ENCODE assay signal across 17 cellular contexts in genomic region chr5:10801931-10802674, GRCh38. TPM values are rescaled to one million over a fixed set of nuclear protein-coding genes. Genes with fewer than 3 reads are reported as not detected.
DNase-seq lines count a peak whose midpoint lies in the region; ATAC-seq, FAIRE-seq and TF ChIP-seq lines count a peak whose summit lies in the region.
"Had no signal": no experiment of that assay in that cellular context is flagged by ENCODE, and none has a peak within 500 bp of the region (broad histone marks: within the 10 kb centered on the region; RNA-seq: fewer than 3 reads in every experiment).

No MANE protein-coding gene starts in this region.

- H3K4me2 ChIP-seq in H1 (ENCODE audit: insufficient read depth in 1 of 2, low read depth in 2 of 2, low read length in 2 of 2): no peak overlapping the region
- H3K4me2 ChIP-seq: BLaER1 had no signal

- CTCF ChIA-PET in H1 (lab: Charles Lee; ENCODE audit: partially characterized antibody): interaction anchor here (0.6 to 1.6 kb wide), 9 partner anchors 8 to 568 kb away, joined by 3 to 10 read pairs (median 4); no protein-coding TSS in a partner anchor

- H3K4me3 ChIP-seq in AG09309 (ENCODE audit: control insufficient read depth, low read depth, low read length) (no peak overlapping the region), NB4 (ENCODE audit: low read depth, low read length) (no peak overlapping the region), H1 (ENCODE audit: extremely low read depth in 1 of 4, insufficient read depth in 2 of 4, low read depth in 3 of 4, low read length in 4 of 4) (no peak overlapping the region; a peak in 1 of 8 replicates)
- H3K4me3 ChIP-seq: BLaER1, sigmoid colon had no signal

- WGBS in H1 (ENCODE audit: extremely low coverage in 1 of 2, insufficient coverage in 1 of 2, insufficient read length in 1 of 2, insufficient replicate concordance in 2 of 2, low coverage in 1 of 2, low lambda C conversion rate in 2 of 2, missing lambda C conversion rate in 1 of 2), 2 experiments: 70% methylated on average over 9 of the region's 9 CpGs; no CpG with 5 or more reads in 1 of the 2 experiments

- H3K23me2 ChIP-seq in H1 (ENCODE audit: low read depth, low read length): no peaks in the 10 kb centered on the region

- H3K4me1 ChIP-seq in H1 (replicated peaks in 1 of 4; ENCODE audit: control insufficient read depth in 3 of 4, insufficient read depth in 4 of 4, low read length in 3 of 4): no peaks in the 10 kb centered on the region; a peak in 2 of 7 replicates
- H3K4me1 ChIP-seq: sigmoid colon had no signal

- H3K9ac ChIP-seq in H1 (replicated peaks in 1 of 4; ENCODE audit: extremely low read depth in 1 of 4, low read depth in 3 of 4, low read length in 3 of 4): no peak overlapping the region
- H3K9ac ChIP-seq: BLaER1 had no signal

- peak; percentile 20 for TF ChIP-seq CTCF in AG09309 (IDR thresholded peaks at IDR 0.05; ENCODE audit: control insufficient read depth, insufficient read depth, low read depth, low read length, missing control alignments)
- TF ChIP-seq CTCF in NB4 (IDR thresholded peaks at IDR 0.05; ENCODE audit: low read depth, low read length): no peak
- TF ChIP-seq CTCF in H1 (IDR thresholded peaks at IDR 0.05; ENCODE audit: control extremely low read depth in 1 of 3, insufficient read depth in 1 of 3, low read depth in 1 of 3, low read length in 3 of 3): peak in 1 of 3 experiments; percentile 33; a peak in 1 of 4 replicates
- TF ChIP-seq CTCF in GM13977 (IDR thresholded peaks at IDR 0.05; ENCODE audit: extremely low read depth, insufficient read depth, missing control alignments): no peak

- no peak overlapping the region for H3K14ac ChIP-seq in H1 (ENCODE audit: insufficient read length)

- POLR2A ChIA-PET in H1 (lab: Charles Lee; ENCODE audit: partially characterized antibody): interaction anchor here (0.7 kb wide), 1 partner anchor 45 kb away, joined by 3 read pairs; no protein-coding TSS in a partner anchor

- peak; percentile 32 for FAIRE-seq in H1 (lab: Jason Lieb, UNC)
- FAIRE-seq: frontal cortex had no signal

- no peak overlapping the region for H2AK5ac ChIP-seq in H1 (ENCODE audit: low read depth, low read length)

- no peak overlapping the region for H4K91ac ChIP-seq in H1 (replicated peaks; ENCODE audit: insufficient read length, low read length)

- H4K8ac ChIP-seq in H1 (ENCODE audit: extremely low read depth, insufficient read depth, low read length): no peak overlapping the region; the same call in 1 of the 2 replicates

- no peak overlapping the region for H3K27ac ChIP-seq in H1 (ENCODE audit: low read depth, low read length)
- H3K27ac ChIP-seq: BLaER1, sigmoid colon had no signal

- H2BK120ac ChIP-seq in H1 (replicated peaks; ENCODE audit: low read depth, low read length): no peak overlapping the region

- no peak for TF ChIP-seq EP300 in H1 (IDR thresholded peaks at IDR 0.05; ENCODE audit: borderline replicate concordance in 1 of 2, low read depth in 2 of 2, low read length in 2 of 2)

- H2AFZ ChIP-seq in H1 (ENCODE audit: low read length): peak overlapping the region; percentile 47

- no peak overlapping the region for H4K5ac ChIP-seq in H1 (ENCODE audit: insufficient read length, low read depth, low read length)

- peaks cover 0 to 5% of the 10 kb centered on the region in 2 experiments; a peak in 1 of 4 replicates for H3K9me3 ChIP-seq in H1 (ENCODE audit: insufficient read depth in 2 of 2, low read depth in 1 of 2, low read length in 1 of 2)

- peak; percentile 7 to 35; a peak in 2 of 4 replicates for TF ChIP-seq RAD21 in H1 (IDR thresholded peaks at IDR 0.05 in 1 of 2, conservative IDR thresholded peaks at IDR 0.05 in 1 of 2; ENCODE audit: low read depth in 2 of 2, low read length in 2 of 2)

- no peaks in the 10 kb centered on the region for H3K36me3 ChIP-seq in H1 (ENCODE audit: control insufficient read depth in 2 of 4, insufficient read depth in 4 of 4, low read length in 3 of 4)
- H3K36me3 ChIP-seq: BLaER1, sigmoid colon had no signal

- H2BK15ac ChIP-seq in H1 (ENCODE audit: low read length): no peak overlapping the region

- no peaks in the 10 kb centered on the region for H3K79me2 ChIP-seq in H1 (ENCODE audit: control insufficient read depth in 1 of 2, insufficient read depth in 2 of 2, low read length in 2 of 2)

- no peak overlapping the region for H2BK12ac ChIP-seq in H1 (ENCODE audit: low read depth, low read length)

- no peaks in the 10 kb centered on the region for H3K79me1 ChIP-seq in H1 (ENCODE audit: low read depth, low read length)

- H4K20me1 ChIP-seq in H1 (replicated peaks in 1 of 2; ENCODE audit: control insufficient read depth in 1 of 2, insufficient read depth in 2 of 2, low read length in 2 of 2): no peaks in the 10 kb centered on the region
- H4K20me1 ChIP-seq: BLaER1 had no signal

- H3K27me3 ChIP-seq in H1 (replicated peaks in 1 of 4; ENCODE audit: control insufficient read depth in 3 of 4, extremely low read depth in 1 of 4, insufficient read depth in 3 of 4, low read length in 3 of 4): no peaks in the 10 kb centered on the region
- H3K27me3 ChIP-seq: BLaER1, sigmoid colon had no signal

- TF ChIP-seq POLR2A in NB4 (IDR thresholded peaks at IDR 0.05; ENCODE audit: extremely low read depth, insufficient read length) (no peak), H1 (IDR thresholded peaks at IDR 0.05; ENCODE audit: control extremely low read depth in 1 of 2, low read depth in 2 of 2, low read length in 2 of 2) (no peak)

- DNase-seq in AG09309 (ENCODE audit: low read depth) (no peak), NB4 (ENCODE audit: low read depth) (peak; percentile 11), H1 (ENCODE audit: low read depth in 1 of 2, low spot score in 2 of 2) (no peak), left kidney (ENCODE audit: low read depth, low spot score) (peak; percentile 29), hypothalamus (lab: John Stamatoyannopoulos, UW) (no peak), GM13977 (ENCODE audit: low spot score) (no peak)
- DNase-seq in stimulated activated CD4-positive, alpha-beta T cell treated with anti-CD3 and anti-CD28 coated beads, Interleukin-2, amount 100 ng/mL, for 48 hours: no peak
- DNase-seq: activated CD4-positive, CD25-positive, alpha-beta regulatory T cell treated with anti-CD3 and anti-CD28 coated beads, Interleukin-2, amount 50 U/mL, for 72 hours; activated naive CD8-positive, alpha-beta T cell treated with anti-CD3 and anti-CD28 coated beads, Interleukin-2, amount 50 U/mL, for 24 hours; DMS79; Karpas-422; naive thymus-derived CD8-positive, alpha-beta T cell; NCI-H2081; sigmoid colon had no signal

- H3K4ac ChIP-seq in H1 (replicated peaks; ENCODE audit: insufficient read length, low read depth, low read length): no peak overlapping the region

- ATAC-seq in HG03378 (IDR thresholded peaks at IDR 0.05; ENCODE audit: unreplicated experiment): no peak
- ATAC-seq: activated naive CD8-positive, alpha-beta T cell treated with anti-CD3 and anti-CD28 coated beads, Interleukin-2, amount 50 U/mL, for 24 hours; naive thymus-derived CD8-positive, alpha-beta T cell had no signal

- no peak overlapping the region for H2BK5ac ChIP-seq in H1 (ENCODE audit: low read depth, low read length)

- no peak overlapping the region for H2BK20ac ChIP-seq in H1 (ENCODE audit: low read length)

- in situ Hi-C loops in GM13977 (cut with MboI; ENCODE audit: low pct_unique_long_range_greater_than_20kb, low sequenced_read_pairs, unreplicated experiment): no loop called here

- no peak overlapping the region; the same call in 1 of the 2 replicates for H3K18ac ChIP-seq in H1 (ENCODE audit: extremely low read depth, low read length)

- no peak overlapping the region for H3K56ac ChIP-seq in H1 (replicated peaks; ENCODE audit: insufficient read length, low read depth, low read length)

- H3K23ac ChIP-seq in H1 (ENCODE audit: insufficient read length): no peak overlapping the region

TF ChIP-seq in H1, 55 proteins besides CTCF, POLR2A, EP300 and RAD21:
- TF ChIP-seq ASH2L (IDR thresholded peaks at IDR 0.05; ENCODE audit: low read length) (no peak), SIX5 (IDR thresholded peaks at IDR 0.05; ENCODE audit: low read depth, low read length) (no peak)

RNA-seq across cellular contexts. Expression of gene DAP, which starts 41.1 kb away (rescaled TPM):
- 43.3 and 44.4 TPM in 2 replicates for total RNA-seq in H1 (2021; fragmentation: NEBNext Ultra II Directional; extraction: Animal tissue kit (Norgen Biotek cat#: 25700))
- 26.2 and 30.2 TPM in 2 replicates for polyA plus RNA-seq in H1 (2011; rRNA removed)
- 26.3 TPM for polyA plus RNA-seq in H1 (2011; cell fraction: cytosol; rRNA removed)
- 35.5 TPM for polyA plus RNA-seq in H1 (2011; cell fraction: nucleus; rRNA removed)
- 39.8 to 45.4 TPM (median 43.0 TPM) in 4 replicates for polyA plus RNA-seq in H1 (2012, experiment 1 of 2)
- 49.1 TPM for polyA plus RNA-seq in H1 (2012, experiment 2 of 2)
- 33.9 TPM for polyA plus RNA-seq in H1 (2013, experiment 1 of 2)
- 37.1 TPM for polyA plus RNA-seq in H1 (2013, experiment 2 of 2)
- polyA minus RNA-seq in H1 (2011; rRNA and poly(A)+ RNA removed): 17.4 and 18.9 TPM in 2 replicates
- polyA minus RNA-seq in H1 (2011; cell fraction: cytosol; rRNA and poly(A)+ RNA removed): 20.6 TPM
- 19.2 TPM for polyA minus RNA-seq in H1 (2011; cell fraction: nucleus; rRNA and poly(A)+ RNA removed)

Comparison
In these comparisons a context has a peak if more than half of its experiments do, and no peak if none do; other contexts are left out.
1. DNase-seq: peak in NB4 (single experiment) and left kidney (single experiment); none in AG09309 (single experiment), H1 (0 of 2), hypothalamus (0 of 51), stimulated activated CD4-positive, alpha-beta T cell treated with anti-CD3 and anti-CD28 coated beads, Interleukin-2, amount 100 ng/mL, for 48 hours (0 of 2) and GM13977 (single experiment).